In the genomic region with DNA sequence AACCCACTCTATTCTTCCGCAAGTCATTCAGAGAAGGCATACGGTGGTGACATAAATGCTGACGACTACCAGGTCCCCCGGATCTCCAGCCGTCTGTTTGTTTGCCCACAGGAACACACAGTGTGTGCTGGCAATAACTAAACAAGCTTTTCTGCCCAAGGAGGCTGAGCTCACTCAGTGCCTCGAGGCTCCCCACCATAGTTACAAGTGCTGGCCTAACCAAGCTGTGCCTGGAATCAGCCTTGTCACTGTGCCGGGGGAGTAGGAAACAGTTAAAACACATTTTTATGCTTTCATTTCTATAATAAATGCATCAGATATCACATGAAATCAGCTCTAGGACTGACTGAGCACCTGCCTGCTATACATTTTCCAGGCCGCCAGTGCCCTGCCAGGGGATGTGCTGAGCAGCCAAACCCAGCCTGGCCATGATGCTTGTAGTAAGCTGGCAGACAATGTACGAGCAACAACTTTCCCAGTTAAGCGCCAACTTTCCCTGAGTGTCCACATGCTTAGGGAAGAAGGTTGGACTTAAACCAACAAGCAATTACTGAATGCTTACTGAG, we compare ENCODE assay signal across 10 cellular contexts. TPM values are rescaled to one million over a fixed set of nuclear protein-coding genes. Genes with fewer than 3 reads are reported as not detected.
DNase-seq lines count a peak whose midpoint lies in the region; ATAC-seq and TF ChIP-seq lines count a peak whose summit lies in the region.
"Had no signal": no experiment of that assay in that cellular context is flagged by ENCODE, and none has a peak within 500 bp of the region (broad histone marks: within the 10 kb centered on the region; RNA-seq: fewer than 3 reads in every experiment).

No MANE protein-coding gene starts in this region.

- no peak for ATAC-seq in CD4-positive, CD25-positive, alpha-beta regulatory T cell (ENCODE audit: low read depth in 2 of 2)
- no peak for ATAC-seq in upper lobe of left lung (ENCODE audit: low FRiP score in 2 of 2)
- ATAC-seq in HG03159 (IDR thresholded peaks at IDR 0.05; ENCODE audit: unreplicated experiment), result no peak
- no peak for ATAC-seq in HG02938 (IDR thresholded peaks at IDR 0.05; ENCODE audit: unreplicated experiment)

- H3K9me3 ChIP-seq in CD4-positive, CD25-positive, alpha-beta regulatory T cell (ENCODE audit: control insufficient read depth in 2 of 2, low read length in 2 of 2), result no peaks in the 10 kb centered on the region
- H3K9me3 ChIP-seq in neural progenitor cell (ENCODE audit: low read depth), result no peaks in the 10 kb centered on the region
- H3K9me3 ChIP-seq in upper lobe of left lung, result no peaks in the 10 kb centered on the region

- no peaks in the 10 kb centered on the region for H3K9me3 Mint-ChIP-seq in CD4-positive, CD25-positive, alpha-beta regulatory T cell
- peaks cover 3 to 51% (median 38%) of the 10 kb centered on the region in 5 experiments for H3K9me3 Mint-ChIP-seq in brain
- H3K9me3 Mint-ChIP-seq in neural progenitor cell, result peaks cover 44% of the 10 kb centered on the region

- DNase-seq in CD4-positive, CD25-positive, alpha-beta regulatory T cell, result no peak
- peak; percentile 70 for DNase-seq in NCI-H460 (ENCODE audit: extremely low read depth, low read depth)
- no peak for DNase-seq in neural progenitor cell (ENCODE audit: low spot score)
- no peak for DNase-seq in upper lobe of left lung
- DNase-seq in NOMO-1 treated with DMSO at 0.1 percent for 48 hours (lab: John Stamatoyannopoulos, UW; ENCODE audit: unreplicated experiment), result no peak
- DNase-seq: KG1, SW 1271 had no signal

- no peaks in the 10 kb centered on the region for H3K27me3 ChIP-seq in CD4-positive, CD25-positive, alpha-beta regulatory T cell (ENCODE audit: control insufficient read depth, insufficient read depth, low read length)
- no peaks in the 10 kb centered on the region for H3K27me3 ChIP-seq in neural progenitor cell
- no peaks in the 10 kb centered on the region for H3K27me3 ChIP-seq in upper lobe of left lung

- H2AFZ ChIP-seq in neural progenitor cell (replicated peaks), result no peak overlapping the region

- TF ChIP-seq CTCF in brain (conservative IDR thresholded peaks at IDR 0.05) (no peak), neural progenitor cell (IDR thresholded peaks at IDR 0.05) (no peak), upper lobe of left lung (IDR thresholded peaks at IDR 0.05) (no peak)

- H3K4me1 Mint-ChIP-seq in CD4-positive, CD25-positive, alpha-beta regulatory T cell, result peaks cover 23 to 92% (median 62%) of the 10 kb centered on the region in 4 donors
- H3K4me1 Mint-ChIP-seq in brain, result peaks cover 42% of the 10 kb centered on the region
- peaks cover 18% of the 10 kb centered on the region for H3K4me1 Mint-ChIP-seq in neural progenitor cell

- H3K4me2 ChIP-seq in neural progenitor cell, result no peak overlapping the region

- no peak overlapping the region for H3K9ac ChIP-seq in neural progenitor cell

- peaks cover 97% of the 10 kb centered on the region for H4K20me1 ChIP-seq in neural progenitor cell (ENCODE audit: low read depth)

- H3K4me3 ChIP-seq in CD4-positive, CD25-positive, alpha-beta regulatory T cell (ENCODE audit: low read depth, low read length), result peak overlapping the region; percentile 29
- no peak overlapping the region for H3K4me3 ChIP-seq in neural progenitor cell
- H3K4me3 ChIP-seq in upper lobe of left lung, result no peak overlapping the region

- no peak for TF ChIP-seq POLR2A in upper lobe of left lung (IDR thresholded peaks at IDR 0.05)

- peaks cover 67% of the 10 kb centered on the region for H3K4me1 ChIP-seq in CD4-positive, CD25-positive, alpha-beta regulatory T cell (ENCODE audit: control insufficient read depth, insufficient read depth, low read length, poor library complexity, severe bottlenecking)
- peaks cover under 1% of the 10 kb centered on the region for H3K4me1 ChIP-seq in neural progenitor cell
- peaks cover 74 to 95% (median 87%) of the 10 kb centered on the region in 4 donors for H3K4me1 ChIP-seq in upper lobe of left lung

- peak overlapping the region in 3 of 4 donors; percentile 42 to 83 (median 72) for H3K4me3 Mint-ChIP-seq in CD4-positive, CD25-positive, alpha-beta regulatory T cell
- H3K4me3 Mint-ChIP-seq in brain (peak overlapping the region in 4 of 5 experiments; percentile 4 to 73 (median 24)), neural progenitor cell (no peak overlapping the region)

- H3K36me3 Mint-ChIP-seq in CD4-positive, CD25-positive, alpha-beta regulatory T cell, result peaks cover 3% of the 10 kb centered on the region
- H3K36me3 Mint-ChIP-seq in brain (peaks cover 75% of the 10 kb centered on the region), neural progenitor cell (peaks cover 44% of the 10 kb centered on the region)

- no peaks in the 10 kb centered on the region for H3K27me3 Mint-ChIP-seq in CD4-positive, CD25-positive, alpha-beta regulatory T cell
- H3K27me3 Mint-ChIP-seq in brain, result peaks cover 3% of the 10 kb centered on the region
- H3K27me3 Mint-ChIP-seq in neural progenitor cell (ENCODE audit: insufficient read depth, low read depth), result peaks cover 4% of the 10 kb centered on the region

- peak overlapping the region; percentile 40 to 76 (median 62) for H3K27ac Mint-ChIP-seq in CD4-positive, CD25-positive, alpha-beta regulatory T cell
- H3K27ac Mint-ChIP-seq in brain (peak overlapping the region; percentile 13 to 89 (median 56)), neural progenitor cell (no peak overlapping the region)

- peaks cover 5% of the 10 kb centered on the region for H3F3A ChIP-seq in neural progenitor cell (ENCODE audit: low read depth)

- WGBS in upper lobe of left lung, 2 donors, result 56 to 65% methylated on average over 9 to 10 of the region's 10 CpGs

- no peaks in the 10 kb centered on the region for H3K36me3 ChIP-seq in CD4-positive, CD25-positive, alpha-beta regulatory T cell (ENCODE audit: control insufficient read depth, insufficient read depth, low read length)
- H3K36me3 ChIP-seq in neural progenitor cell (no peaks in the 10 kb centered on the region), upper lobe of left lung (no peaks in the 10 kb centered on the region)

- TF ChIP-seq EP300 in upper lobe of left lung (IDR thresholded peaks at IDR 0.05), result no peak

- H3K27ac ChIP-seq in CD4-positive, CD25-positive, alpha-beta regulatory T cell (ENCODE audit: insufficient read depth, low read length, poor library complexity, severe bottlenecking), result no peak overlapping the region
- H3K27ac ChIP-seq in neural progenitor cell, result peak overlapping the region; percentile 33
- H3K27ac ChIP-seq in upper lobe of left lung, result peak overlapping the region in 1 of 4 donors; percentile 27

- H3K79me2 ChIP-seq in neural progenitor cell (ENCODE audit: low read depth), result peaks cover 100% of the 10 kb centered on the region

RNA-seq across cellular contexts. Expression of gene BRD4, which starts 28.1 kb away (rescaled TPM):
- total RNA-seq in CD4-positive, CD25-positive, alpha-beta regulatory T cell, result 168 TPM
- polyA plus RNA-seq in CD4-positive, CD25-positive, alpha-beta regulatory T cell, result 10 to 100 TPM in 1 of 4 donors, 1 to 10 TPM in 3; 6.6 to 12.4 (median 9.3) TPM
- total RNA-seq in NCI-H460 (2014; rRNA removed; shearing (Covaris generic)), result 23.4 and 23.9 TPM in 2 replicates
- polyA plus RNA-seq in NCI-H460 (2014; cell fraction: nucleus; rRNA removed), result 6.7 and 9.0 TPM in 2 replicates
- 46.0 TPM for polyA plus RNA-seq in brain (ENCODE audit: insufficient read depth, low read depth, low replicate concordance)
- total RNA-seq in neural progenitor cell (ENCODE audit: low replicate concordance), result 14.5 and 20.9 TPM in 2 replicates
- 100 to 1,000 TPM in 1 of 6 donors, 10 to 100 TPM in 5; 41.9 to 117 (median 79.3) TPM for total RNA-seq in upper lobe of left lung
